Comparison of ENCODE assay signal across 27 cellular contexts in genomic region chr2:70985956-70986355, GRCh38. TPM values are rescaled to one million over a fixed set of nuclear protein-coding genes. Genes with fewer than 3 reads are reported as not detected.
DNase-seq lines count a peak whose midpoint lies in the region; ATAC-seq, FAIRE-seq and TF ChIP-seq lines count a peak whose summit lies in the region.
"Had no signal": no experiment of that assay in that cellular context is flagged by ENCODE, and none has a peak within 500 bp of the region (broad histone marks: within the 10 kb centered on the region; RNA-seq: fewer than 3 reads in every experiment).

No MANE protein-coding gene starts in this region.

- intact Hi-C loops in esophagus muscularis mucosa (cut with DNase I), result no loop called here

- TF ChIP-seq CTCF in esophagus muscularis mucosa (IDR thresholded peaks at IDR 0.05), result no peak

- no peak for TF ChIP-seq POLR2A in esophagus muscularis mucosa (IDR thresholded peaks at IDR 0.05; ENCODE audit: low read depth)

- peaks cover 20% of the 10 kb centered on the region for H3K4me1 Mint-ChIP-seq in activated T-cell treated with anti-CD3 and anti-CD28 coated beads, Interleukin-2, amount 50 U/mL, for 24 hours (ENCODE audit: low read depth)
- peaks cover 17% of the 10 kb centered on the region for H3K4me1 Mint-ChIP-seq in T-helper 17 cell
- peaks cover 21% of the 10 kb centered on the region for H3K4me1 Mint-ChIP-seq in stimulated activated memory B cell treated with anti-CD40 and anti-IgM and Interleukin-4, amounts not matched to agents 10 μg/mL and 1 μg/mL and 100 μg/mL, for 72 hours

- ATAC-seq in T-helper 17 cell, result no peak
- no peak for ATAC-seq in stimulated activated memory B cell treated with anti-CD40 and anti-IgM and Interleukin-4, amounts not matched to agents 10 μg/mL and 1 μg/mL and 100 μg/mL, for 72 hours

- no peak for FAIRE-seq in small intestine (lab: Jason Lieb, UNC)
- FAIRE-seq: endometrium, GM18507 had no signal

- TF ChIP-seq EP300 in esophagus muscularis mucosa (IDR thresholded peaks at IDR 0.05), result no peak

- DNase-seq in activated T-cell treated with anti-CD3 and anti-CD28 coated beads, Interleukin-2, amount 50 U/mL, for 24 hours, result peak; percentile 30
- DNase-seq in activated T-cell treated with anti-CD3 and anti-CD28 coated beads, Interleukin-2, amount 50 U/mL, for 1 hour, result no peak
- DNase-seq in T-helper 17 cell (no peak), esophagus muscularis mucosa (ENCODE audit: extremely low spot score) (peak; percentile 66), small intestine (no peak), LoVo (ENCODE audit: low spot score) (no peak), epidermal melanocyte (ENCODE audit: insufficient read length, low spot score) (no peak)
- DNase-seq: activated CD4-positive, alpha-beta memory T cell treated with anti-CD3 and anti-CD28 coated beads, Interleukin-2, amount 10 ng/mL, durations not matched to agents 7 days and 5 days; activated naive CD4-positive, alpha-beta T cell treated with anti-CD3 and anti-CD28 coated beads, Interleukin-2, amount 50 U/mL, for 16 hours; HCEC 1CT; hippocampal formation; IMR-90; mesendoderm; NCI-H1048; NCI-H1694 treated with DMSO at 0.1 percent for 48 hours; NCI-H2171 treated with DMSO at 0.1 percent for 48 hours; NCI-H526 treated with DMSO at 0.1 percent for 48 hours; nucleus accumbens; SHP77 had no signal

- H3K9me3 ChIP-seq in T-helper 17 cell (ENCODE audit: control insufficient read depth, low read length, poor library complexity, severe bottlenecking) (no peaks in the 10 kb centered on the region), esophagus muscularis mucosa (no peaks in the 10 kb centered on the region), small intestine (ENCODE audit: control insufficient read depth, low read depth) (no peaks in the 10 kb centered on the region)
- H3K9me3 ChIP-seq: ascending aorta, BLaER1 had no signal

- no peaks in the 10 kb centered on the region for H3K27me3 ChIP-seq in esophagus muscularis mucosa
- no peaks in the 10 kb centered on the region for H3K27me3 ChIP-seq in small intestine (ENCODE audit: control insufficient read depth in 2 of 2, insufficient read depth in 2 of 2, low read length in 2 of 2)
- H3K27me3 ChIP-seq: ascending aorta, BLaER1 had no signal

- WGBS in esophagus muscularis mucosa, result 71% methylated on average over 1 of the region's 1 CpG
- WGBS in small intestine, 3 donors, result 89 to 100% (median 93%) methylated on average over 1 of the region's 1 CpG

- no peak overlapping the region for H3K4me3 Mint-ChIP-seq in activated T-cell treated with anti-CD3 and anti-CD28 coated beads, Interleukin-2, amount 50 U/mL, for 24 hours
- no peak overlapping the region for H3K4me3 Mint-ChIP-seq in T-helper 17 cell
- H3K4me3 Mint-ChIP-seq in stimulated activated memory B cell treated with anti-CD40 and anti-IgM and Interleukin-4, amounts not matched to agents 10 μg/mL and 1 μg/mL and 100 μg/mL, for 72 hours, result no peak overlapping the region
- H3K4me3 Mint-ChIP-seq: activated CD4-positive, alpha-beta memory T cell treated with anti-CD3 and anti-CD28 coated beads, Interleukin-2, amount 10 ng/mL, durations not matched to agents 7 days and 5 days; type B pancreatic cell had no signal

- peaks cover 76% of the 10 kb centered on the region for H3K36me3 Mint-ChIP-seq in activated T-cell treated with anti-CD3 and anti-CD28 coated beads, Interleukin-2, amount 50 U/mL, for 24 hours (ENCODE audit: low read depth)
- peaks cover 6% of the 10 kb centered on the region for H3K36me3 Mint-ChIP-seq in T-helper 17 cell (ENCODE audit: low read depth)
- H3K36me3 Mint-ChIP-seq in stimulated activated memory B cell treated with anti-CD40 and anti-IgM and Interleukin-4, amounts not matched to agents 10 μg/mL and 1 μg/mL and 100 μg/mL, for 72 hours, result peaks cover 40% of the 10 kb centered on the region

- H3K9me3 Mint-ChIP-seq in activated T-cell treated with anti-CD3 and anti-CD28 coated beads, Interleukin-2, amount 50 U/mL, for 24 hours, result no peaks in the 10 kb centered on the region
- no peaks in the 10 kb centered on the region for H3K9me3 Mint-ChIP-seq in stimulated activated memory B cell treated with anti-CD40 and anti-IgM and Interleukin-4, amounts not matched to agents 10 μg/mL and 1 μg/mL and 100 μg/mL, for 72 hours
- H3K9me3 Mint-ChIP-seq: activated CD4-positive, alpha-beta memory T cell treated with anti-CD3 and anti-CD28 coated beads, Interleukin-2, amount 10 ng/mL, durations not matched to agents 7 days and 5 days; type B pancreatic cell had no signal

- H3K4me1 ChIP-seq in esophagus muscularis mucosa, result peaks cover 8 to 30% (median 11%) of the 10 kb centered on the region in 4 donors
- H3K4me1 ChIP-seq in small intestine (ENCODE audit: control insufficient read depth in 2 of 2, insufficient read depth in 1 of 2, low read depth in 1 of 2, low read length in 1 of 2), result no peaks in the 10 kb centered on the region

- no peaks in the 10 kb centered on the region for H3K27me3 Mint-ChIP-seq in activated T-cell treated with anti-CD3 and anti-CD28 coated beads, Interleukin-2, amount 50 U/mL, for 24 hours
- H3K27me3 Mint-ChIP-seq in T-helper 17 cell, result no peaks in the 10 kb centered on the region
- no peaks in the 10 kb centered on the region for H3K27me3 Mint-ChIP-seq in stimulated activated memory B cell treated with anti-CD40 and anti-IgM and Interleukin-4, amounts not matched to agents 10 μg/mL and 1 μg/mL and 100 μg/mL, for 72 hours
- H3K27me3 Mint-ChIP-seq: activated CD4-positive, alpha-beta memory T cell treated with anti-CD3 and anti-CD28 coated beads, Interleukin-2, amount 10 ng/mL, durations not matched to agents 7 days and 5 days; type B pancreatic cell had no signal

- no peak overlapping the region for H3K27ac Mint-ChIP-seq in activated T-cell treated with anti-CD3 and anti-CD28 coated beads, Interleukin-2, amount 50 U/mL, for 24 hours
- peak overlapping the region; percentile 45 for H3K27ac Mint-ChIP-seq in T-helper 17 cell
- H3K27ac Mint-ChIP-seq in stimulated activated memory B cell treated with anti-CD40 and anti-IgM and Interleukin-4, amounts not matched to agents 10 μg/mL and 1 μg/mL and 100 μg/mL, for 72 hours, result peak overlapping the region; percentile 30
- H3K27ac Mint-ChIP-seq: activated CD4-positive, alpha-beta memory T cell treated with anti-CD3 and anti-CD28 coated beads, Interleukin-2, amount 10 ng/mL, durations not matched to agents 7 days and 5 days; type B pancreatic cell had no signal

- no peak overlapping the region for H3K27ac ChIP-seq in esophagus muscularis mucosa (replicated peaks in 1 of 4)
- no peak overlapping the region for H3K27ac ChIP-seq in small intestine (ENCODE audit: low read depth in 1 of 2, low read length in 1 of 2)
- H3K27ac ChIP-seq: ascending aorta, BLaER1 had no signal

- H3K4me3 ChIP-seq in esophagus muscularis mucosa (no peak overlapping the region), small intestine (ENCODE audit: low read depth in 1 of 2, low read length in 2 of 2) (no peak overlapping the region)
- H3K4me3 ChIP-seq: ascending aorta, BLaER1, coronary artery had no signal

- H3K36me3 ChIP-seq in esophagus muscularis mucosa, result peaks cover 24 to 76% (median 64%) of the 10 kb centered on the region in 4 donors
- peaks cover 3 to 9% of the 10 kb centered on the region in 2 donors for H3K36me3 ChIP-seq in small intestine (ENCODE audit: control insufficient read depth in 2 of 2, insufficient read depth in 2 of 2, low read length in 2 of 2)

RNA-seq across cellular contexts. Expression of gene ANKRD53, which starts 7.5 kb away (rescaled TPM):
- under 1 TPM; 0.34 to 0.80 TPM for total RNA-seq in T-helper 17 cell
- total RNA-seq in esophagus muscularis mucosa, result 1 to 10 TPM in 1 of 4 donors, under 1 TPM in 3; under 0.01 to 3.2 (median 0.82) TPM
- 1 to 10 TPM; 2.1 to 2.4 (median 2.2) TPM for polyA plus RNA-seq in small intestine
- total RNA-seq: activated CD4-positive, alpha-beta memory T cell treated with anti-CD3 and anti-CD28 coated beads, Interleukin-2, amount 10 ng/mL, durations not matched to agents 7 days and 5 days had no signal

RNA-seq across cellular contexts. Expression of gene TEX261, which starts 8.7 kb away (rescaled TPM):
- 10 to 100 TPM; 30.0 to 31.3 TPM for total RNA-seq in T-helper 17 cell
- total RNA-seq in esophagus muscularis mucosa, result 10 to 100 TPM; 21.6 to 37.7 (median 33.3) TPM
- 10 to 100 TPM in 2 of 3 donors, 1 to 10 TPM in 1; 9.8 to 49.8 (median 14.3) TPM for polyA plus RNA-seq in small intestine

RNA-seq across cellular contexts. Expression of gene ATP6V1B1, which starts 50.3 kb away (rescaled TPM):
- total RNA-seq in T-helper 17 cell, result not detected
- total RNA-seq in esophagus muscularis mucosa, result 1 to 10 TPM in 1 of 4 donors, under 1 TPM in 1, not detected in 2; 0.83 to 1.6 TPM
- polyA plus RNA-seq in small intestine, result under 1 TPM in 1 of 3 donors, not detected in 2; 0.21 TPM
- total RNA-seq: activated CD4-positive, alpha-beta memory T cell treated with anti-CD3 and anti-CD28 coated beads, Interleukin-2, amount 10 ng/mL, durations not matched to agents 7 days and 5 days; ascending aorta; IMR-90; pulmonary artery endothelial cell had no signal

Comparison
In these comparisons a context has a peak if more than half of its experiments do, and no peak if none do; other contexts are left out.
1. DNase-seq: peak in activated T-cell treated with anti-CD3 and anti-CD28 coated beads, Interleukin-2, amount 50 U/mL, for 24 hours (single experiment) and esophagus muscularis mucosa (single experiment); none in activated T-cell treated with anti-CD3 and anti-CD28 coated beads, Interleukin-2, amount 50 U/mL, for 1 hour (single experiment), T-helper 17 cell (0 of 3), small intestine (single experiment), LoVo (single experiment) and epidermal melanocyte (single experiment).